In the genomic region with DNA sequence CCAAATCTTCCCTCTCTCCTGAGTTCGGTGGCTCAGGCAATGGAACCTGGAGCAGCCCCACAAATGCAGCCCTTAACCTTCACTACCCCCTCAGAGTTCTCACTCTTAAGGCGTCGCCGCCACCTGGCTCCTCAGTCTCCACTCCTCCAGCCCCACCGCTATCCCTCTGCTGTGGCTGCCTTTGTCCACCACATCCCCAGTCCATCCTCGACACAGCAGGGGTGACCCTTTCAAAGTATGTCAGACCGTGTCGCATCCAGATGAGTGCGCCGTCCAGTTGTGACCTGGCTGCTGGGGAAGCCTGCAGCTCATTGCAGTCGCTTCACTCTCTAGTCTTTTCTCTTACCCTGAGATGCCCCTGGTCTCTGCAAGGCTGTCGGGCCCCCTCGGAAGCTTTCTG, we compare ENCODE assay signal across 8 cellular contexts. TPM values are rescaled to one million over a fixed set of nuclear protein-coding genes. Genes with fewer than 3 reads are reported as not detected.
DNase-seq lines count a peak whose midpoint lies in the region; ATAC-seq and TF ChIP-seq lines count a peak whose summit lies in the region.

No MANE protein-coding gene starts in this region.

- H3K4me3 ChIP-seq in CD8-positive, alpha-beta T cell (ENCODE audit: low read depth, low read length) = peak overlapping the region; percentile 93
- H3K4me3 ChIP-seq in MM.1S (ENCODE audit: low read length) (peak overlapping the region; percentile 95), duodenal mucosa (ENCODE audit: low read depth in 1 of 2, low read length in 2 of 2) (peak overlapping the region; percentile 91 to 94), neutrophil (ENCODE audit: low read depth in 1 of 2, low read length in 1 of 2) (peak overlapping the region in 1 of 2 experiments; percentile 84)

- no peak overlapping the region for H3K27ac ChIP-seq in CD8-positive, alpha-beta T cell (ENCODE audit: low read depth, low read length)
- H3K27ac ChIP-seq in MM.1S (ENCODE audit: low read length) = no peak overlapping the region; the same call in 1 of the 2 replicates
- H3K27ac ChIP-seq in duodenal mucosa (ENCODE audit: low read depth, low read length) = peak overlapping the region; percentile 84
- peak overlapping the region; percentile 60 for H3K27ac ChIP-seq in neutrophil

- peaks cover 32% of the 10 kb centered on the region for H3K36me3 Mint-ChIP-seq in CD8-positive, alpha-beta T cell

- H3K27me3 ChIP-seq in CD8-positive, alpha-beta T cell (ENCODE audit: insufficient read depth, low read length) = no peaks in the 10 kb centered on the region
- H3K27me3 ChIP-seq in MM.1S (replicated peaks; ENCODE audit: insufficient read depth, low read length) (no peaks in the 10 kb centered on the region), duodenal mucosa (ENCODE audit: control insufficient read depth in 1 of 2, insufficient read depth in 2 of 2, low read length in 2 of 2) (no peaks in the 10 kb centered on the region), neutrophil (no peaks in the 10 kb centered on the region)

- H3K4me1 ChIP-seq in CD8-positive, alpha-beta T cell (ENCODE audit: insufficient read depth, low read length) = peaks cover 68% of the 10 kb centered on the region
- H3K4me1 ChIP-seq in MM.1S (ENCODE audit: low read length) (peaks cover 42% of the 10 kb centered on the region), duodenal mucosa (ENCODE audit: control insufficient read depth in 1 of 2, insufficient read depth in 2 of 2, low read length in 2 of 2) (peaks cover 42 to 66% of the 10 kb centered on the region in 2 donors), neutrophil (ENCODE audit: control insufficient read depth in 1 of 2, insufficient read depth in 1 of 2, low read depth in 1 of 2, low read length in 1 of 2) (peaks cover 37 to 54% of the 10 kb centered on the region in 2 experiments)

- H4K20me1 ChIP-seq in MM.1S (ENCODE audit: insufficient read depth, low read length) = no peaks in the 10 kb centered on the region

- H3K27ac Mint-ChIP-seq in CD8-positive, alpha-beta T cell = peak overlapping the region; percentile 91

- peaks cover 62% of the 10 kb centered on the region for H3K4me1 Mint-ChIP-seq in CD8-positive, alpha-beta T cell (ENCODE audit: low read depth)

- CTCF ChIA-PET in CD8-positive, alpha-beta T cell (lab: Charles Lee) = interaction anchor here (1.4 kb wide), 1 partner anchor 40 kb away, joined by 3 read pairs; no protein-coding TSS in a partner anchor

- no peaks in the 10 kb centered on the region for H3K9me3 Mint-ChIP-seq in CD8-positive, alpha-beta T cell

- no peak for ATAC-seq in CD8-positive, alpha-beta T cell

- H2AFZ ChIP-seq in MM.1S (ENCODE audit: low read length) = no peak overlapping the region

- peaks cover 7% of the 10 kb centered on the region for H3K36me3 ChIP-seq in CD8-positive, alpha-beta T cell (ENCODE audit: insufficient read depth, low read length)
- H3K36me3 ChIP-seq in MM.1S (replicated peaks; ENCODE audit: insufficient read depth, low read length) (0 out of 2 replicates have a peak, but pooled peaks cover 3% of the 10 kb centered on the region), duodenal mucosa (ENCODE audit: control insufficient read depth in 1 of 2, insufficient read depth in 2 of 2, low read length in 2 of 2) (peaks cover 0 to 17% of the 10 kb centered on the region in 2 donors), neutrophil (no peaks in the 10 kb centered on the region)

- H3K9me3 ChIP-seq in CD8-positive, alpha-beta T cell (ENCODE audit: low read length) = no peaks in the 10 kb centered on the region
- no peaks in the 10 kb centered on the region for H3K9me3 ChIP-seq in MM.1S (replicated peaks; ENCODE audit: insufficient read depth, low read length)
- no peaks in the 10 kb centered on the region for H3K9me3 ChIP-seq in duodenal mucosa (ENCODE audit: control insufficient read depth in 1 of 2, low read length in 2 of 2)
- H3K9me3 ChIP-seq in neutrophil = no peaks in the 10 kb centered on the region

- DNase-seq in CD8-positive, alpha-beta T cell = no peak
- no peak for DNase-seq in MM.1S
- no peak for DNase-seq in DMS114 treated with DMSO at 0.1 percent for 48 hours (lab: John Stamatoyannopoulos, UW; ENCODE audit: unreplicated experiment)
- no peak for DNase-seq in stimulated activated CD4-positive, alpha-beta T cell treated with anti-CD3 and anti-CD28 coated beads, Interleukin-4, amount 100 ng/mL, for 24 hours
- no peak for DNase-seq in RKO (ENCODE audit: low spot score)
- DNase-seq in stimulated activated naive CD4-positive, alpha-beta T cell (lab: John Stamatoyannopoulos, UW) = no peak

- peak overlapping the region; percentile 97 for H3K4me3 Mint-ChIP-seq in CD8-positive, alpha-beta T cell

- peak overlapping the region; percentile 83 for H3K4me2 ChIP-seq in MM.1S (ENCODE audit: low read depth, low read length)

- POLR2A ChIA-PET in CD8-positive, alpha-beta T cell (lab: Charles Lee) = no interaction called here

- H3K9ac ChIP-seq in MM.1S (ENCODE audit: low read length) = peak overlapping the region; percentile 97; the same call in 1 of the 2 replicates
- peak overlapping the region; percentile 86 to 94 for H3K9ac ChIP-seq in duodenal mucosa (ENCODE audit: low read depth in 1 of 2, low read length in 2 of 2)

- H3K9me2 ChIP-seq in MM.1S (replicated peaks; ENCODE audit: insufficient read depth, low read length) = no peaks in the 10 kb centered on the region

- intact Hi-C loops in CD8-positive, alpha-beta T cell (cut with DNase I, micrococcal nuclease) = loop anchor here (5.0 kb wide), 3 partner anchors 42 to 853 kb away; a partner anchor contains a TSS

- H3K27me3 Mint-ChIP-seq in CD8-positive, alpha-beta T cell (ENCODE audit: low read depth) = no peaks in the 10 kb centered on the region

- H3K79me2 ChIP-seq in MM.1S (ENCODE audit: low read length) = peaks cover 97% of the 10 kb centered on the region

- peaks cover 27% of the 10 kb centered on the region for H3F3A ChIP-seq in MM.1S (ENCODE audit: insufficient read depth, low read length)

- TF ChIP-seq CTCF in CD8-positive, alpha-beta T cell (IDR thresholded peaks at IDR 0.05) = no peak
- TF ChIP-seq CTCF in MM.1S (IDR thresholded peaks at IDR 0.05; ENCODE audit: low read length) (no peak), neutrophil (IDR thresholded peaks at IDR 0.05) (no peak)

RNA-seq across cellular contexts. Expression of a gene that starts 1.0 kb away (rescaled TPM):
- 100 to 1,000 TPM; 123 to 126 TPM for total RNA-seq in CD8-positive, alpha-beta T cell

RNA-seq across cellular contexts. Expression of a gene that starts 1.1 kb away (rescaled TPM):
- 100 to 1,000 TPM; 103 to 113 TPM for total RNA-seq in CD8-positive, alpha-beta T cell

RNA-seq across cellular contexts. Expression of a gene that starts 21.6 kb away (rescaled TPM):
- total RNA-seq in CD8-positive, alpha-beta T cell = under 1 TPM; 0.33 to 0.46 TPM

RNA-seq across cellular contexts. Expression of a gene that starts 30.5 kb away (rescaled TPM):
- total RNA-seq in CD8-positive, alpha-beta T cell = not detected

RNA-seq across cellular contexts. Expression of a gene that starts 47.6 kb away (rescaled TPM):
- total RNA-seq in CD8-positive, alpha-beta T cell = not detected

Comparison
In these comparisons a context has a peak if more than half of its experiments do, and no peak if none do; other contexts are left out.
1. H3K27ac ChIP-seq: peak in duodenal mucosa (single experiment) and neutrophil (single experiment); none in CD8-positive, alpha-beta T cell (single experiment) and MM.1S (single experiment).